Comparison of ENCODE assay signal across 17 cellular contexts in the genomic region with DNA sequence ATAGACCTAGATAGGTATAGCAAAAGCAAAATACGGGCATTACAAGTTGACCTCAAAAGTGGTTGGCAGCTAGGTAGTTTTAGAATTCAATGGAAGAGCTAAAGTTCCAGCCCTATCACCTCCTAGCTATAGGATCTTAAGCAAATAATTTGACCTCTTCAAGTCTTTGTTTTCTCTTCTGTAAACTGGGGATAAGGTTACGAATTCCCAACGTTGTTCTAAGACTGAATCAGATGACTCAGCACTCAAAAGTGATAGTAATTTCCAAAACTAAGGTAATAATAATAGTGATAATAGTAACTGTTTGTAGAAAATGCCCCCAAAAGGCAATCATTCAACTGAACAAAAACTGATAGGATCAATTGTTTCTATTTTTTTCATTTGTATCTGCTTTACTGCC.
"Had no signal": no experiment of that assay in that cellular context is flagged by ENCODE, and none has a peak within 500 bp of the region (broad histone marks: within the 10 kb centered on the region; RNA-seq: fewer than 3 reads in every experiment).

No MANE protein-coding gene starts in this region.

- H3K27ac ChIP-seq: testis had no signal

- H3K9me3 ChIP-seq: esophagus squamous epithelium, stomach, testis had no signal

- H3K27me3 ChIP-seq: esophagus squamous epithelium, testis had no signal

- H3K4me3 ChIP-seq: esophagus squamous epithelium, stomach, testis had no signal

- DNase-seq: activated CD4-positive, alpha-beta T cell treated with anti-CD3 and anti-CD28 coated beads, Interleukin-2, amount 50 U/mL, for 1 hour; activated CD8-positive, alpha-beta memory T cell treated with anti-CD3 and anti-CD28 coated beads for 24 hours; activated naive CD8-positive, alpha-beta T cell treated with anti-CD3 and anti-CD28 coated beads for 36 hours; amygdala; central memory CD4-positive, alpha-beta T cell; cortex of kidney; effector CD4-positive, alpha-beta T cell; esophagus squamous epithelium; foreskin fibroblast; nephron progenitor cell; occipital lobe; stimulated activated CD4-positive, alpha-beta T cell treated with anti-CD3 and anti-CD28 coated beads, Interleukin-12 subunit alpha, Interleukin-12 subunit beta, amount 100 ng/mL, for 4 hours; stimulated activated CD4-positive, alpha-beta T cell treated with anti-CD3 and anti-CD28 coated beads, Interleukin-2, amount 100 ng/mL, for 24 hours; stomach; testis had no signal

- H3K4me1 Mint-ChIP-seq: activated naive CD8-positive, alpha-beta T cell treated with anti-CD3 and anti-CD28 coated beads for 36 hours had no signal

- H3K27ac Mint-ChIP-seq: activated naive CD8-positive, alpha-beta T cell treated with anti-CD3 and anti-CD28 coated beads for 36 hours; activated T-helper 1 cell treated with anti-CD3 and anti-CD28 coated beads, Interleukin-12 subunit alpha, Interleukin-12 subunit beta, Interleukin-2, Interleukin-4 antibody, amounts not matched to agents 30 ng/mL and 10 ng/mL and 1 ng/mL, durations not matched to agents 14 hours and 24 hours and 36 hours; brain; nephron progenitor cell had no signal

- H3K4me3 Mint-ChIP-seq: activated naive CD8-positive, alpha-beta T cell treated with anti-CD3 and anti-CD28 coated beads for 36 hours; activated T-helper 1 cell treated with anti-CD3 and anti-CD28 coated beads, Interleukin-12 subunit alpha, Interleukin-12 subunit beta, Interleukin-2, Interleukin-4 antibody, amounts not matched to agents 30 ng/mL and 10 ng/mL and 1 ng/mL, durations not matched to agents 14 hours and 24 hours and 36 hours; brain; nephron progenitor cell had no signal

- H3K36me3 Mint-ChIP-seq: activated naive CD8-positive, alpha-beta T cell treated with anti-CD3 and anti-CD28 coated beads for 36 hours; brain had no signal

- H3K4me1 ChIP-seq: esophagus squamous epithelium, testis had no signal

- H3K36me3 ChIP-seq: esophagus squamous epithelium, stomach had no signal

- H3K9me3 Mint-ChIP-seq: activated naive CD8-positive, alpha-beta T cell treated with anti-CD3 and anti-CD28 coated beads for 36 hours; activated T-helper 1 cell treated with anti-CD3 and anti-CD28 coated beads, Interleukin-12 subunit alpha, Interleukin-12 subunit beta, Interleukin-2, Interleukin-4 antibody, amounts not matched to agents 30 ng/mL and 10 ng/mL and 1 ng/mL, durations not matched to agents 14 hours and 24 hours and 36 hours; brain; nephron progenitor cell had no signal
